In genomic region chr21:34054259-34054658, GRCh38 we compare ENCODE assay signal across 30 cellular contexts. TPM values are rescaled to one million over a fixed set of nuclear protein-coding genes. Genes with fewer than 3 reads are reported as not detected.
DNase-seq lines count a peak whose midpoint lies in the region; ATAC-seq and TF ChIP-seq lines count a peak whose summit lies in the region.
"Had no signal": no experiment of that assay in that cellular context is flagged by ENCODE, and none has a peak within 500 bp of the region (broad histone marks: within the 10 kb centered on the region; RNA-seq: fewer than 3 reads in every experiment).

No MANE protein-coding gene starts in this region.

- no peak for ATAC-seq in HG02610 (IDR thresholded peaks at IDR 0.05; ENCODE audit: unreplicated experiment)
- ATAC-seq: gastroesophageal sphincter, HCT116, left lung had no signal

- DNase-seq in DMS153 treated with DMSO at 0.1 percent for 48 hours (lab: John Stamatoyannopoulos, UW; ENCODE audit: unreplicated experiment) (peak; percentile 82), NCI-H146 treated with DMSO at 0.1 percent for 48 hours (lab: John Stamatoyannopoulos, UW; ENCODE audit: unreplicated experiment) (peak; percentile 61), NCI-H774 (lab: John Stamatoyannopoulos, UW) (peak; percentile 64), neural progenitor cell (ENCODE audit: low spot score) (no peak), dedifferentiated amniotic fluid mesenchymal stem cell (ENCODE audit: extremely low spot score) (no peak), GM10248 (ENCODE audit: extremely low spot score) (no peak)
- DNase-seq: activated CD4-positive, alpha-beta T cell treated with anti-CD3 and anti-CD28 coated beads for 48 hours; activated effector memory CD4-positive, alpha-beta T cell treated with anti-CD3 and anti-CD28 coated beads, Interleukin-2, amount 50 U/mL, for 16 hours; activated naive CD8-positive, alpha-beta T cell treated with anti-CD3 and anti-CD28 coated beads for 36 hours; activated T-cell treated with anti-CD3 and anti-CD28 coated beads, Interleukin-2, amount 50 U/mL, for 1 hour; BE2C; caudate nucleus; dermis blood vessel endothelial cell; hippocampal formation; left lung; mesendoderm; NCI-H1436; NCI-H2227 treated with DMSO at 0.1 percent for 48 hours; NK-92 treated with Interleukin-12 subunit alpha and Interleukin-12 subunit beta, amount 100 ng/mL, for 24 hours; occipital lobe; PC-9; Right ventricle myocardium superior; stimulated activated CD8-positive, alpha-beta memory T cell treated with anti-CD3 and anti-CD28 coated beads, Interleukin-4, amount 100 ng/mL, for 48 hours; stomach; thyroid gland had no signal

- H3K4me2 ChIP-seq in neural progenitor cell: no peak overlapping the region
- H3K4me2 ChIP-seq: KMS-11, PC-9 had no signal

- CTCF ChIA-PET in GM10248 (lab: Yijun Ruan, JAX): no interaction called here

- H3K27ac ChIP-seq in neural progenitor cell: no peak overlapping the region
- H3K27ac ChIP-seq: gastroesophageal sphincter, KMS-11, left lung, PC-9, skin epidermis, stomach, thyroid gland had no signal

- no peaks in the 10 kb centered on the region for H3K9me3 ChIP-seq in neural progenitor cell (ENCODE audit: low read depth)
- H3K9me3 ChIP-seq: BE2C, gastroesophageal sphincter, left lung, stomach, thyroid gland had no signal

- H2AFZ ChIP-seq in neural progenitor cell (replicated peaks): no peak overlapping the region
- H2AFZ ChIP-seq: PC-9 had no signal

- H3K9ac ChIP-seq in neural progenitor cell: no peak overlapping the region
- H3K9ac ChIP-seq: KMS-11 had no signal

- no peaks in the 10 kb centered on the region for H3K79me2 ChIP-seq in neural progenitor cell (ENCODE audit: low read depth)

- no peak overlapping the region for H3K4me3 Mint-ChIP-seq in neural progenitor cell
- H3K4me3 Mint-ChIP-seq: activated naive CD8-positive, alpha-beta T cell treated with anti-CD3 and anti-CD28 coated beads for 36 hours had no signal

- no peaks in the 10 kb centered on the region for H3K4me1 Mint-ChIP-seq in neural progenitor cell
- H3K4me1 Mint-ChIP-seq: activated naive CD8-positive, alpha-beta T cell treated with anti-CD3 and anti-CD28 coated beads for 36 hours had no signal

- H3K27me3 ChIP-seq in neural progenitor cell: no peaks in the 10 kb centered on the region
- H3K27me3 ChIP-seq: BE2C, gastroesophageal sphincter, left lung, stomach, thyroid gland had no signal

- H3F3A ChIP-seq in neural progenitor cell (ENCODE audit: low read depth): no peaks in the 10 kb centered on the region

- no peaks in the 10 kb centered on the region for H3K4me1 ChIP-seq in neural progenitor cell
- H3K4me1 ChIP-seq: BE2C, gastroesophageal sphincter, left lung, stomach, thyroid gland had no signal

- TF ChIP-seq CTCF in neural progenitor cell (IDR thresholded peaks at IDR 0.05) (no peak), GM10248 (IDR thresholded peaks at IDR 0.05; ENCODE audit: control extremely low read depth, extremely low read depth, low read depth, missing control alignments) (no peak)

- H4K20me1 ChIP-seq in neural progenitor cell (ENCODE audit: low read depth): no peaks in the 10 kb centered on the region

- H3K4me3 ChIP-seq in neural progenitor cell: no peak overlapping the region
- H3K4me3 ChIP-seq: gastroesophageal sphincter, left lung, PC-9, skin epidermis, stomach, thyroid gland had no signal

- H3K36me3 ChIP-seq in neural progenitor cell: no peaks in the 10 kb centered on the region
- H3K36me3 ChIP-seq: BE2C, gastroesophageal sphincter, left lung, stomach, thyroid gland had no signal

- no peaks in the 10 kb centered on the region for H3K36me3 Mint-ChIP-seq in neural progenitor cell
- H3K36me3 Mint-ChIP-seq: activated naive CD8-positive, alpha-beta T cell treated with anti-CD3 and anti-CD28 coated beads for 36 hours had no signal

- peaks cover 2% of the 10 kb centered on the region for H3K27me3 Mint-ChIP-seq in neural progenitor cell (ENCODE audit: insufficient read depth, low read depth)
- H3K27me3 Mint-ChIP-seq: activated naive CD8-positive, alpha-beta T cell treated with anti-CD3 and anti-CD28 coated beads for 36 hours had no signal

- no peaks in the 10 kb centered on the region for H3K9me3 Mint-ChIP-seq in neural progenitor cell
- H3K9me3 Mint-ChIP-seq: activated naive CD8-positive, alpha-beta T cell treated with anti-CD3 and anti-CD28 coated beads for 36 hours had no signal

- POLR2A ChIA-PET in GM10248 (lab: Yijun Ruan, JAX): no interaction called here

- peak overlapping the region; percentile 6 for H3K27ac Mint-ChIP-seq in neural progenitor cell
- H3K27ac Mint-ChIP-seq: activated naive CD8-positive, alpha-beta T cell treated with anti-CD3 and anti-CD28 coated beads for 36 hours had no signal

RNA-seq across cellular contexts. Expression of gene MRPS6, which starts 19.1 kb away (rescaled TPM):
- total RNA-seq in neural progenitor cell (ENCODE audit: low replicate concordance): 67.5 and 108 TPM in 2 replicates

RNA-seq across cellular contexts. Expression of gene SLC5A3, which starts 19.1 kb away (rescaled TPM):
- total RNA-seq in neural progenitor cell (ENCODE audit: low replicate concordance): 31.8 and 44.3 TPM in 2 replicates

Comparison
In these comparisons a context has a peak if more than half of its experiments do, and no peak if none do; other contexts are left out.
1. DNase-seq: peak in DMS153 treated with DMSO at 0.1 percent for 48 hours (single experiment), NCI-H146 treated with DMSO at 0.1 percent for 48 hours (single experiment) and NCI-H774 (single experiment); none in neural progenitor cell (single experiment), dedifferentiated amniotic fluid mesenchymal stem cell (single experiment) and GM10248 (single experiment).